ENCODE assay signal across 12 cellular contexts in genomic region chr15:68231102-68231818, GRCh38. TPM values are rescaled to one million over a fixed set of nuclear protein-coding genes. Genes with fewer than 3 reads are reported as not detected.
DNase-seq lines count a peak whose midpoint lies in the region; ATAC-seq, FAIRE-seq and TF ChIP-seq lines count a peak whose summit lies in the region.
"Had no signal": no experiment of that assay in that cellular context is flagged by ENCODE, and none has a peak within 500 bp of the region (broad histone marks: within the 10 kb centered on the region; RNA-seq: fewer than 3 reads in every experiment).

No MANE protein-coding gene starts in this region.

- H3K9me3 Mint-ChIP-seq in osteocyte (ENCODE audit: unreplicated experiment) = no peaks in the 10 kb centered on the region

- FAIRE-seq in K562 (lab: Jason Lieb, UNC) = no peak
- FAIRE-seq: keratinocyte had no signal

- TF ChIP-seq RAD21 in SK-N-SH (IDR thresholded peaks at IDR 0.05; ENCODE audit: low read length) = no peak
- no peak for TF ChIP-seq RAD21 in K562 (CRISPR knock-in tag; conservative IDR thresholded peaks at IDR 0.05 in 1 of 2, IDR thresholded peaks at IDR 0.05 in 1 of 2)

- in situ Hi-C loops in K562 (cut with MboI) = no loop called here

- ATAC-seq in SK-N-SH treated with all-trans-retinoic acid at 6 μM for 48 hours (no peak), K562 (no peak), HG02981 (IDR thresholded peaks at IDR 0.05; ENCODE audit: unreplicated experiment) (no peak), GM21529 (IDR thresholded peaks at IDR 0.05; ENCODE audit: unreplicated experiment) (no peak)
- ATAC-seq: Panc1 had no signal

- peak overlapping the region; percentile 20 for H3K4me3 Mint-ChIP-seq in osteocyte (ENCODE audit: unreplicated experiment)

- peaks cover 10 to 41% of the 10 kb centered on the region in 2 experiments; a peak in 2 of 4 replicates for H3K4me1 ChIP-seq in SK-N-SH (ENCODE audit: control insufficient read depth in 1 of 2, insufficient read depth in 2 of 2, low read depth in 1 of 2, low read length in 1 of 2)
- H3K4me1 ChIP-seq in K562 (replicated peaks in 1 of 2; ENCODE audit: control insufficient read depth in 2 of 2, insufficient read depth in 2 of 2, low read length in 2 of 2) = peaks cover 33 to 43% of the 10 kb centered on the region in 2 experiments

- DNase-seq in SK-N-SH = peak; percentile 67
- DNase-seq in NCI-H524 (lab: John Stamatoyannopoulos, UW) = peak; percentile 97 to 99
- DNase-seq in K562 (ENCODE audit: extremely low read depth in 1 of 4, low spot score in 3 of 4) = no peak
- peak; percentile 54 for DNase-seq in osteocyte (ENCODE audit: extremely low spot score, unreplicated experiment)
- DNase-seq in NCI-H1105 (lab: John Stamatoyannopoulos, UW) = no peak
- DNase-seq: colonic mucosa, NCI-H146 had no signal

- H3K27me3 ChIP-seq in SK-N-SH (ENCODE audit: insufficient read depth) = no peaks in the 10 kb centered on the region
- no peaks in the 10 kb centered on the region for H3K27me3 ChIP-seq in K562 (ENCODE audit: control insufficient read depth in 2 of 2, insufficient read depth in 2 of 2, low read length in 2 of 2)
- H3K27me3 ChIP-seq: colonic mucosa had no signal

- H3K4me2 ChIP-seq in SK-N-SH = no peak overlapping the region
- H3K4me2 ChIP-seq in K562 (ENCODE audit: insufficient read depth, low read length) = no peak overlapping the region

- WGBS in SK-N-SH (ENCODE audit: low lambda C conversion rate) = 57% methylated on average over 8 of the region's 9 CpGs
- WGBS in K562 (ENCODE audit: insufficient coverage, low coverage, missing lambda C conversion rate) = 51% methylated on average over 9 of the region's 9 CpGs

- H2AFZ ChIP-seq in SK-N-SH (ENCODE audit: low read depth) (no peak overlapping the region), K562 (ENCODE audit: low read depth, low read length) (no peak overlapping the region)

- TF ChIP-seq EP300 in SK-N-SH (IDR thresholded peaks at IDR 0.05; ENCODE audit: borderline replicate concordance in 1 of 2, low read depth in 1 of 2, low read length in 1 of 2) (no peak), K562 (IDR thresholded peaks at IDR 0.05; ENCODE audit: low read length) (no peak)

- H3K9ac ChIP-seq in SK-N-SH (no peak overlapping the region), K562 (ENCODE audit: insufficient read depth in 1 of 2, low read depth in 2 of 2, low read length in 2 of 2) (no peak overlapping the region)

- intact Hi-C loops in K562 (cut with micrococcal nuclease) = no loop called here

- no peaks in the 10 kb centered on the region for H3F3A ChIP-seq in SK-N-SH (replicated peaks; ENCODE audit: insufficient read depth)

- no peaks in the 10 kb centered on the region for H3K9me2 ChIP-seq in SK-N-SH

- H3K4me1 Mint-ChIP-seq in osteocyte (ENCODE audit: unreplicated experiment) = peaks cover 21% of the 10 kb centered on the region

- H3K36me3 ChIP-seq in SK-N-SH (replicated peaks in 1 of 2; ENCODE audit: control insufficient read depth in 1 of 2, insufficient read depth in 2 of 2, low read length in 1 of 2) = no peaks in the 10 kb centered on the region
- peaks cover 16% of the 10 kb centered on the region; the same call in 2 of the 3 replicates for H3K36me3 ChIP-seq in K562 (ENCODE audit: control insufficient read depth, insufficient read depth, low read length)
- H3K36me3 ChIP-seq: colonic mucosa had no signal

- peaks cover 29% of the 10 kb centered on the region for H3K79me2 ChIP-seq in SK-N-SH (ENCODE audit: insufficient read depth)
- peaks cover 32% of the 10 kb centered on the region for H3K79me2 ChIP-seq in K562 (ENCODE audit: control insufficient read depth, insufficient read depth, low read length)

- H4K20me1 ChIP-seq in SK-N-SH (ENCODE audit: insufficient read depth) (peaks cover 10% of the 10 kb centered on the region; the same call in 1 of the 2 replicates), K562 (replicated peaks; ENCODE audit: control insufficient read depth, insufficient read depth, low read length) (peaks cover 14% of the 10 kb centered on the region; the same call in 1 of the 2 replicates)

- TF ChIP-seq POLR2A in K562 (conservative IDR thresholded peaks at IDR 0.05) = no peak

- H3K27ac ChIP-seq in SK-N-SH (ENCODE audit: low read depth in 2 of 2, low read length in 1 of 2) = peak overlapping the region in 1 of 2 experiments; percentile 67; a peak in 2 of 4 replicates
- no peak overlapping the region for H3K27ac ChIP-seq in K562 (ENCODE audit: extremely low read depth, low read depth, low read length)
- H3K27ac ChIP-seq: colonic mucosa had no signal

- peak overlapping the region; percentile 32 for H3K27ac Mint-ChIP-seq in osteocyte (ENCODE audit: unreplicated experiment)

- POLR2A ChIA-PET in SK-N-SH (lab: Yijun Ruan, JAX) (interaction anchor here (0.6 to 1.5 kb wide), 2 partner anchors 13 to 46 kb away, joined by 4 to 8 read pairs; partner anchors contain the start of gene FEM1B), K562 (lab: Yijun Ruan, JAX) (interaction anchor here (0.8 kb wide), 1 partner anchor 10 kb away, joined by 4 read pairs; no protein-coding TSS in a partner anchor)

- H3K4me3 ChIP-seq in SK-N-SH (ENCODE audit: low read depth in 2 of 2, low read length in 1 of 2) = no peak overlapping the region
- no peak overlapping the region for H3K4me3 ChIP-seq in K562
- H3K4me3 ChIP-seq: colonic mucosa had no signal

- no peaks in the 10 kb centered on the region for H3K36me3 Mint-ChIP-seq in osteocyte (ENCODE audit: unreplicated experiment)

- H3K9me1 ChIP-seq in K562 (ENCODE audit: control insufficient read depth, insufficient read depth, low read length) = no peaks in the 10 kb centered on the region

- CTCF ChIA-PET in SK-N-SH (lab: Yijun Ruan, JAX) (interaction anchor here (1.0 to 4.0 kb wide), 6 partner anchors 11 to 378 kb away, joined by 3 to 21 read pairs (median 10); no protein-coding TSS in a partner anchor), K562 (lab: Yijun Ruan, JAX; ENCODE audit: low intra/inter-chr PET ratio) (no interaction called here)

- H3K9me3 ChIP-seq in SK-N-SH (no peaks in the 10 kb centered on the region), K562 (replicated peaks; ENCODE audit: control insufficient read depth, insufficient read depth, low read depth, low read length) (no peaks in the 10 kb centered on the region)
- H3K9me3 ChIP-seq: colonic mucosa had no signal

- no peaks in the 10 kb centered on the region for H3K27me3 Mint-ChIP-seq in osteocyte (ENCODE audit: unreplicated experiment)

- no TSS peak for BruUV-seq in K562 (replicated peaks; lab: Mats Ljungman, UMichigan)

- no peak for TF ChIP-seq CTCF in SK-N-SH (IDR thresholded peaks at IDR 0.05)
- no peak for TF ChIP-seq CTCF in K562 (IDR thresholded peaks at IDR 0.05 in 2 of 3, conservative IDR thresholded peaks at IDR 0.05 in 1 of 3; ENCODE audit: insufficient read depth in 2 of 3, low read depth in 1 of 3, low read length in 3 of 3)
- no peak for TF ChIP-seq CTCF in osteocyte (IDR thresholded peaks at IDR 0.05)

RNA-seq across cellular contexts. Expression of gene CLN6, which starts 1.7 kb away (rescaled TPM):
- polyA plus RNA-seq in SK-N-SH (2012; rRNA removed) (27.5 and 32.2 TPM in 2 replicates), K562 (2011; rRNA removed) (46.0 and 47.3 TPM in 2 replicates), K562 (2014; fragmentation: Illumina TruSeq; extraction: Trizol) (42.6 and 49.8 TPM in 2 replicates), K562 (2014; fragmentation: Nextera tagmentation; extraction: Ambion mirVana) (under 1 TPM; 0.71 to 0.77 TPM), K562 (2014; rRNA removed) (47.5 and 60.1 TPM in 2 replicates)
- polyA plus RNA-seq in SK-N-SH (2012; cell fraction: cytosol; rRNA removed) = 11.8 and 23.4 TPM in 2 replicates
- 23.2 and 33.0 TPM in 2 replicates for polyA plus RNA-seq in SK-N-SH (2012; cell fraction: nucleus; rRNA removed)
- total RNA-seq in K562 (2011; cell fraction: chromatin; rRNA removed; ENCODE audit: low replicate concordance) = 161 and 267 TPM in 2 replicates
- 171 and 189 TPM in 2 replicates for total RNA-seq in K562 (2011; cell fraction: nucleolus; rRNA removed)
- total RNA-seq in K562 (2011; cell fraction: nucleoplasm; rRNA removed) = 182 and 254 TPM in 2 replicates
- total RNA-seq in K562 (2014; rRNA removed) (25.8 and 32.5 TPM in 2 replicates), K562 (2014; rRNA removed; fragmentation: Illumina TruSeq; extraction: Trizol) (22.3 and 24.8 TPM in 2 replicates), K562 (2015; rRNA removed; fragmentation: Illumina TruSeq; extraction: Trizol) (34.8 and 39.3 TPM in 2 replicates), K562 (2021) (51.6 and 53.3 TPM in 2 replicates), osteocyte (18.7 and 20.5 TPM in 2 replicates)
- 70.0 and 134 TPM in 2 replicates for polyA plus RNA-seq in K562 (2011; cell fraction: cytosol; rRNA removed)
- 68.6 and 106 TPM in 2 replicates for polyA plus RNA-seq in K562 (2011; cell fraction: nucleus; rRNA removed)
- 36.7 and 38.9 TPM in 2 replicates for polyA plus RNA-seq in K562 (2012)
- 60.0 and 111 TPM in 2 replicates for polyA minus RNA-seq in K562 (2011; rRNA and poly(A)+ RNA removed)
- polyA minus RNA-seq in K562 (2011; cell fraction: cytosol; rRNA and poly(A)+ RNA removed) = 26.9 and 47.0 TPM in 2 replicates
- polyA minus RNA-seq in K562 (2011; cell fraction: nucleus; rRNA and poly(A)+ RNA removed) = 38.7 and 49.0 TPM in 2 replicates

RNA-seq across cellular contexts. Expression of gene CALML4, which starts 26.1 kb away (rescaled TPM):
- 3.1 and 3.2 TPM in 2 replicates for polyA plus RNA-seq in SK-N-SH (2012; rRNA removed)
- 2.3 and 3.9 TPM in 2 replicates for polyA plus RNA-seq in SK-N-SH (2012; cell fraction: cytosol; rRNA removed)
- polyA plus RNA-seq in SK-N-SH (2012; cell fraction: nucleus; rRNA removed) = 18.6 and 20.9 TPM in 2 replicates
- 41.4 and 49.7 TPM in 2 replicates for total RNA-seq in K562 (2011; cell fraction: chromatin; rRNA removed; ENCODE audit: low replicate concordance)
- total RNA-seq in K562 (2011; cell fraction: nucleolus; rRNA removed) = 19.3 and 20.3 TPM in 2 replicates
- total RNA-seq in K562 (2011; cell fraction: nucleoplasm; rRNA removed) = 29.4 and 47.2 TPM in 2 replicates
- total RNA-seq in K562 (2014; rRNA removed) = 7.6 and 8.7 TPM in 2 replicates
- 15.5 and 19.8 TPM in 2 replicates for total RNA-seq in K562 (2014; rRNA removed; fragmentation: Illumina TruSeq; extraction: Trizol)
- 16.7 and 17.4 TPM in 2 replicates for total RNA-seq in K562 (2015; rRNA removed; fragmentation: Illumina TruSeq; extraction: Trizol)
- total RNA-seq in K562 (2021) = 6.3 and 6.5 TPM in 2 replicates
- polyA plus RNA-seq in K562 (2011; rRNA removed) = 16.9 and 18.2 TPM in 2 replicates
- 2.6 and 3.5 TPM in 2 replicates for polyA plus RNA-seq in K562 (2011; cell fraction: cytosol; rRNA removed)
- polyA plus RNA-seq in K562 (2011; cell fraction: nucleus; rRNA removed) = 11.0 and 16.7 TPM in 2 replicates
- 6.4 and 11.6 TPM in 2 replicates for polyA plus RNA-seq in K562 (2012)
- 20.8 and 24.4 TPM in 2 replicates for polyA plus RNA-seq in K562 (2014; fragmentation: Illumina TruSeq; extraction: Trizol)
- polyA plus RNA-seq in K562 (2014; fragmentation: Nextera tagmentation; extraction: Ambion mirVana) = 1 to 10 TPM; 2.8 to 3.8 TPM
- 15.6 and 30.6 TPM in 2 replicates for polyA plus RNA-seq in K562 (2014; rRNA removed)
- 6.1 and 7.6 TPM in 2 replicates for polyA minus RNA-seq in K562 (2011; rRNA and poly(A)+ RNA removed)
- polyA minus RNA-seq in K562 (2011; cell fraction: cytosol; rRNA and poly(A)+ RNA removed) = 0.73 and 1.2 TPM in 2 replicates
- polyA minus RNA-seq in K562 (2011; cell fraction: nucleus; rRNA and poly(A)+ RNA removed) = 3.6 and 6.1 TPM in 2 replicates
- total RNA-seq in osteocyte = 1.8 and 2.0 TPM in 2 replicates

RNA-seq across cellular contexts. Expression of gene FEM1B, which starts 46.3 kb away (rescaled TPM):
- polyA plus RNA-seq in SK-N-SH (2012; rRNA removed) (14.0 and 22.2 TPM in 2 replicates), K562 (2011; rRNA removed) (58.3 and 61.6 TPM in 2 replicates), K562 (2014; fragmentation: Illumina TruSeq; extraction: Trizol) (20.1 and 22.3 TPM in 2 replicates), K562 (2014; fragmentation: Nextera tagmentation; extraction: Ambion mirVana) (1 to 10 TPM; 5.9 to 6.5 TPM), K562 (2014; rRNA removed) (12.0 and 14.0 TPM in 2 replicates)
- 10.7 and 15.3 TPM in 2 replicates for polyA plus RNA-seq in SK-N-SH (2012; cell fraction: cytosol; rRNA removed)
- polyA plus RNA-seq in SK-N-SH (2012; cell fraction: nucleus; rRNA removed) = 9.5 and 18.5 TPM in 2 replicates
- 56.6 and 67.0 TPM in 2 replicates for total RNA-seq in K562 (2011; cell fraction: chromatin; rRNA removed; ENCODE audit: low replicate concordance)
- total RNA-seq in K562 (2011; cell fraction: nucleolus; rRNA removed) = 22.5 and 38.2 TPM in 2 replicates
- 31.6 and 32.1 TPM in 2 replicates for total RNA-seq in K562 (2011; cell fraction: nucleoplasm; rRNA removed)
- total RNA-seq in K562 (2014; rRNA removed) (18.0 and 19.7 TPM in 2 replicates), K562 (2014; rRNA removed; fragmentation: Illumina TruSeq; extraction: Trizol) (35.3 and 40.3 TPM in 2 replicates), K562 (2015; rRNA removed; fragmentation: Illumina TruSeq; extraction: Trizol) (30.4 and 34.7 TPM in 2 replicates), K562 (2021) (32.2 and 42.1 TPM in 2 replicates), osteocyte (71.1 and 71.5 TPM in 2 replicates)
- polyA plus RNA-seq in K562 (2011; cell fraction: cytosol; rRNA removed) = 24.2 and 31.0 TPM in 2 replicates
- 36.5 and 41.2 TPM in 2 replicates for polyA plus RNA-seq in K562 (2011; cell fraction: nucleus; rRNA removed)
- 14.2 and 14.3 TPM in 2 replicates for polyA plus RNA-seq in K562 (2012)
- polyA minus RNA-seq in K562 (2011; rRNA and poly(A)+ RNA removed) = 182 and 215 TPM in 2 replicates
- 79.5 and 101 TPM in 2 replicates for polyA minus RNA-seq in K562 (2011; cell fraction: cytosol; rRNA and poly(A)+ RNA removed)
- 19.3 and 38.7 TPM in 2 replicates for polyA minus RNA-seq in K562 (2011; cell fraction: nucleus; rRNA and poly(A)+ RNA removed)

Comparison
In these comparisons a context has a peak if more than half of its experiments do, and no peak if none do; other contexts are left out.
1. DNase-seq: peak in SK-N-SH (single experiment), NCI-H524 (2 of 2) and osteocyte (single experiment); none in K562 (0 of 4) and NCI-H1105 (single experiment).